Comparison of ENCODE assay signal across 25 cellular contexts in genomic region chr16:3212567-3212966, GRCh38. TPM values are rescaled to one million over a fixed set of nuclear protein-coding genes. Genes with fewer than 3 reads are reported as not detected.
DNase-seq lines count a peak whose midpoint lies in the region; ATAC-seq and TF ChIP-seq lines count a peak whose summit lies in the region.
"Had no signal": no experiment of that assay in that cellular context is flagged by ENCODE, and none has a peak within 500 bp of the region (broad histone marks: within the 10 kb centered on the region; RNA-seq: fewer than 3 reads in every experiment).

No MANE protein-coding gene starts in this region.

- peak overlapping the region; percentile 68 for H3K27ac Mint-ChIP-seq in activated CD4-positive, alpha-beta T cell treated with anti-CD3 and anti-CD28 coated beads, Interleukin-2, amount 10 ng/mL, durations not matched to agents 7 days and 5 days
- peak overlapping the region in 2 of 3 donors; percentile 75 to 86 for H3K27ac Mint-ChIP-seq in CD4-positive, CD25-positive, alpha-beta regulatory T cell
- H3K27ac Mint-ChIP-seq in CD8-positive, alpha-beta T cell, result peak overlapping the region; percentile 62
- peak overlapping the region in 8 of 10 donors; percentile 50 to 94 (median 75) for H3K27ac Mint-ChIP-seq in naive thymus-derived CD8-positive, alpha-beta T cell

- H3K9me3 Mint-ChIP-seq in activated CD4-positive, alpha-beta T cell treated with anti-CD3 and anti-CD28 coated beads, Interleukin-2, amount 10 ng/mL, durations not matched to agents 7 days and 5 days, result peaks cover 50% of the 10 kb centered on the region
- H3K9me3 Mint-ChIP-seq in CD4-positive, CD25-positive, alpha-beta regulatory T cell, result peaks cover 0 to 20% (median 5%) of the 10 kb centered on the region in 7 donors
- H3K9me3 Mint-ChIP-seq in CD8-positive, alpha-beta T cell, result peaks cover 8% of the 10 kb centered on the region
- H3K9me3 Mint-ChIP-seq in naive thymus-derived CD8-positive, alpha-beta T cell, result peaks cover 0 to 43% (median 18%) of the 10 kb centered on the region in 9 donors

- intact Hi-C loops in CD8-positive, alpha-beta T cell (cut with DNase I, micrococcal nuclease), result loop anchor here in 1 of 2 experiments (2.0 kb wide), 1 partner anchor 24 kb away; the partner anchor contains the start of gene OR1F1
- intact Hi-C loops in head of caudate nucleus (cut with DNase I), result no loop called here

- no peaks in the 10 kb centered on the region for H3K27me3 Mint-ChIP-seq in activated CD4-positive, alpha-beta T cell treated with anti-CD3 and anti-CD28 coated beads, Interleukin-2, amount 10 ng/mL, durations not matched to agents 7 days and 5 days
- peaks cover 5% of the 10 kb centered on the region for H3K27me3 Mint-ChIP-seq in CD4-positive, CD25-positive, alpha-beta regulatory T cell
- no peaks in the 10 kb centered on the region for H3K27me3 Mint-ChIP-seq in CD8-positive, alpha-beta T cell (ENCODE audit: low read depth)
- peaks cover 0 to 2% (median 0%) of the 10 kb centered on the region in 5 donors for H3K27me3 Mint-ChIP-seq in naive thymus-derived CD8-positive, alpha-beta T cell

- no peak overlapping the region for H3K4me3 ChIP-seq in CD4-positive, CD25-positive, alpha-beta regulatory T cell (ENCODE audit: low read depth, low read length)
- H3K4me3 ChIP-seq in CD8-positive, alpha-beta T cell (ENCODE audit: low read depth, low read length), result no peak overlapping the region
- H3K4me3 ChIP-seq: BLaER1 had no signal

- H3K4me1 Mint-ChIP-seq in activated CD4-positive, alpha-beta T cell treated with anti-CD3 and anti-CD28 coated beads, Interleukin-2, amount 10 ng/mL, durations not matched to agents 7 days and 5 days, result peaks cover 37% of the 10 kb centered on the region
- H3K4me1 Mint-ChIP-seq in CD4-positive, CD25-positive, alpha-beta regulatory T cell, result peaks cover 17 to 50% (median 33%) of the 10 kb centered on the region in 4 donors
- peaks cover 34% of the 10 kb centered on the region for H3K4me1 Mint-ChIP-seq in CD8-positive, alpha-beta T cell (ENCODE audit: low read depth)
- H3K4me1 Mint-ChIP-seq in naive thymus-derived CD8-positive, alpha-beta T cell, result peaks cover 22 to 41% (median 40%) of the 10 kb centered on the region in 4 donors

- TF ChIP-seq CTCF in CD8-positive, alpha-beta T cell (IDR thresholded peaks at IDR 0.05), result no peak

- no peak overlapping the region for H3K4me3 Mint-ChIP-seq in activated CD4-positive, alpha-beta T cell treated with anti-CD3 and anti-CD28 coated beads, Interleukin-2, amount 10 ng/mL, durations not matched to agents 7 days and 5 days
- peak overlapping the region in 1 of 4 donors; percentile 58 for H3K4me3 Mint-ChIP-seq in CD4-positive, CD25-positive, alpha-beta regulatory T cell
- H3K4me3 Mint-ChIP-seq in CD8-positive, alpha-beta T cell, result no peak overlapping the region
- H3K4me3 Mint-ChIP-seq in naive thymus-derived CD8-positive, alpha-beta T cell, result peak overlapping the region in 2 of 10 donors; percentile 31 to 53
- H3K4me3 Mint-ChIP-seq: CD8-positive, alpha-beta memory T cell had no signal

- DNase-seq in activated CD4-positive, alpha-beta T cell treated with anti-CD3 and anti-CD28 coated beads, Interleukin-2, amount 10 ng/mL, durations not matched to agents 7 days and 5 days, result no peak
- no peak for DNase-seq in activated CD4-positive, alpha-beta T cell treated with anti-CD3 and anti-CD28 coated beads for 48 hours
- no peak for DNase-seq in CD4-positive, CD25-positive, alpha-beta regulatory T cell
- no peak for DNase-seq in CD8-positive, alpha-beta T cell
- DNase-seq in naive thymus-derived CD8-positive, alpha-beta T cell, result no peak
- DNase-seq in DMS53 treated with DMSO at 0.1 percent for 48 hours (lab: John Stamatoyannopoulos, UW; ENCODE audit: unreplicated experiment), result no peak
- DNase-seq in head of caudate nucleus, result no peak
- DNase-seq: CD8-positive, alpha-beta memory T cell; DMS 273 treated with DMSO at 0.1 percent for 48 hours; DND-41; Karpas-422; NCI-H1092; NCI-H1417 treated with DMSO at 0.1 percent for 48 hours; NCI-H1694 treated with DMSO at 0.1 percent for 48 hours; NCI-H2081; NCI-H2227 treated with DMSO at 0.1 percent for 48 hours; NCI-H526 treated with DMSO at 0.1 percent for 48 hours; SHP77 treated with DMSO at 0.1 percent for 48 hours had no signal

- CTCF ChIA-PET in activated CD4-positive, alpha-beta T cell treated with anti-CD3 and anti-CD28 coated beads, Interleukin-2, amount 10 ng/mL, durations not matched to agents 7 days and 5 days (lab: Charles Lee), result interaction anchor here (0.8 kb wide), 1 partner anchor 100 kb away, joined by 3 read pairs; no protein-coding TSS in a partner anchor
- CTCF ChIA-PET in CD8-positive, alpha-beta T cell (lab: Charles Lee), result interaction anchor here (1.0 kb wide), 1 partner anchor 14 kb away, joined by 5 read pairs; no protein-coding TSS in a partner anchor

- no peaks in the 10 kb centered on the region for H3K27me3 ChIP-seq in CD4-positive, CD25-positive, alpha-beta regulatory T cell (ENCODE audit: control insufficient read depth, insufficient read depth, low read length)
- H3K27me3 ChIP-seq in CD8-positive, alpha-beta T cell (ENCODE audit: insufficient read depth, low read length), result no peaks in the 10 kb centered on the region
- H3K27me3 ChIP-seq: BLaER1 had no signal

- no peak for ATAC-seq in CD4-positive, CD25-positive, alpha-beta regulatory T cell (ENCODE audit: low read depth in 2 of 2)
- no peak for ATAC-seq in CD8-positive, alpha-beta T cell
- ATAC-seq in naive thymus-derived CD8-positive, alpha-beta T cell, result no peak
- ATAC-seq in GM19328 (IDR thresholded peaks at IDR 0.05; ENCODE audit: unreplicated experiment), result no peak
- ATAC-seq: Panc1 had no signal

- H3K27ac ChIP-seq in CD4-positive, CD25-positive, alpha-beta regulatory T cell (ENCODE audit: insufficient read depth, low read length, poor library complexity, severe bottlenecking), result no peak overlapping the region
- no peak overlapping the region for H3K27ac ChIP-seq in CD8-positive, alpha-beta T cell (ENCODE audit: low read depth, low read length)
- H3K27ac ChIP-seq: BLaER1 had no signal

- POLR2A ChIA-PET in activated CD4-positive, alpha-beta T cell treated with anti-CD3 and anti-CD28 coated beads, Interleukin-2, amount 10 ng/mL, durations not matched to agents 7 days and 5 days (lab: Charles Lee), result no interaction called here
- POLR2A ChIA-PET in CD8-positive, alpha-beta T cell (lab: Charles Lee), result interaction anchor here (1.1 kb wide), 1 partner anchor 70 kb away, joined by 5 read pairs; the partner anchor contains the start of gene ZNF263
- POLR2A ChIA-PET in naive thymus-derived CD8-positive, alpha-beta T cell (lab: Charles Lee), result interaction anchor here (0.6 to 2.7 kb wide), 5 partner anchors 11 to 594 kb away, joined by 3 to 10 read pairs (median 5); partner anchors contain the start of gene ZNF200

- H3K36me3 Mint-ChIP-seq in activated CD4-positive, alpha-beta T cell treated with anti-CD3 and anti-CD28 coated beads, Interleukin-2, amount 10 ng/mL, durations not matched to agents 7 days and 5 days (ENCODE audit: low read depth), result peaks cover 38% of the 10 kb centered on the region
- H3K36me3 Mint-ChIP-seq in CD4-positive, CD25-positive, alpha-beta regulatory T cell, result no peaks in the 10 kb centered on the region
- H3K36me3 Mint-ChIP-seq in CD8-positive, alpha-beta T cell, result peaks cover 18% of the 10 kb centered on the region
- peaks cover 0 to 27% (median 26%) of the 10 kb centered on the region in 3 donors for H3K36me3 Mint-ChIP-seq in naive thymus-derived CD8-positive, alpha-beta T cell

- H3K9me3 ChIP-seq in CD4-positive, CD25-positive, alpha-beta regulatory T cell (ENCODE audit: control insufficient read depth in 2 of 2, low read length in 2 of 2), result no peaks in the 10 kb centered on the region
- H3K9me3 ChIP-seq in CD8-positive, alpha-beta T cell (ENCODE audit: low read length), result no peaks in the 10 kb centered on the region

- H3K36me3 ChIP-seq in CD4-positive, CD25-positive, alpha-beta regulatory T cell (ENCODE audit: control insufficient read depth, insufficient read depth, low read length), result no peaks in the 10 kb centered on the region
- no peaks in the 10 kb centered on the region for H3K36me3 ChIP-seq in CD8-positive, alpha-beta T cell (ENCODE audit: insufficient read depth, low read length)
- H3K36me3 ChIP-seq: BLaER1 had no signal

- peaks cover 32% of the 10 kb centered on the region for H3K4me1 ChIP-seq in CD4-positive, CD25-positive, alpha-beta regulatory T cell (ENCODE audit: control insufficient read depth, insufficient read depth, low read length, poor library complexity, severe bottlenecking)
- peaks cover 31% of the 10 kb centered on the region for H3K4me1 ChIP-seq in CD8-positive, alpha-beta T cell (ENCODE audit: insufficient read depth, low read length)

RNA-seq across cellular contexts. Expression of gene ZNF200, which starts 22.4 kb away (rescaled TPM):
- 10 to 100 TPM; 11.7 to 12.1 TPM for total RNA-seq in activated CD4-positive, alpha-beta T cell treated with anti-CD3 and anti-CD28 coated beads, Interleukin-2, amount 10 ng/mL, durations not matched to agents 7 days and 5 days
- 12.8 TPM for total RNA-seq in CD4-positive, CD25-positive, alpha-beta regulatory T cell
- 10 to 100 TPM; 15.3 to 24.5 (median 19.5) TPM for polyA plus RNA-seq in CD4-positive, CD25-positive, alpha-beta regulatory T cell
- 10 to 100 TPM; 12.5 to 14.1 TPM for total RNA-seq in CD8-positive, alpha-beta T cell
- total RNA-seq in naive thymus-derived CD8-positive, alpha-beta T cell, result 10 to 100 TPM; 24.5 to 25.8 TPM
- 10 to 100 TPM in 2 of 3 donors, 1 to 10 TPM in 1; 6.8 to 14.3 (median 13.9) TPM for polyA plus RNA-seq in naive thymus-derived CD8-positive, alpha-beta T cell

RNA-seq across cellular contexts. Expression of gene OR1F1, which starts 24.6 kb away (rescaled TPM):
- total RNA-seq in activated CD4-positive, alpha-beta T cell treated with anti-CD3 and anti-CD28 coated beads, Interleukin-2, amount 10 ng/mL, durations not matched to agents 7 days and 5 days, result not detected
- total RNA-seq in CD4-positive, CD25-positive, alpha-beta regulatory T cell, result not detected
- polyA plus RNA-seq in CD4-positive, CD25-positive, alpha-beta regulatory T cell, result under 1 TPM in 3 of 4 donors, not detected in 1; 0.20 to 0.70 (median 0.61) TPM
- total RNA-seq in CD8-positive, alpha-beta T cell, result not detected
- total RNA-seq in naive thymus-derived CD8-positive, alpha-beta T cell, result not detected
- polyA plus RNA-seq in naive thymus-derived CD8-positive, alpha-beta T cell, result not detected
- total RNA-seq: CD8-positive, alpha-beta memory T cell; HT-29; OCI-LY7 had no signal
- polyA plus RNA-seq: CD8-positive, alpha-beta memory T cell had no signal

RNA-seq across cellular contexts. Expression of gene MEFV, which starts 43.9 kb away (rescaled TPM):
- total RNA-seq in activated CD4-positive, alpha-beta T cell treated with anti-CD3 and anti-CD28 coated beads, Interleukin-2, amount 10 ng/mL, durations not matched to agents 7 days and 5 days, result under 1 TPM in 1 of 2 experiments, not detected in 1; 0.10 TPM
- not detected for total RNA-seq in CD4-positive, CD25-positive, alpha-beta regulatory T cell
- not detected for polyA plus RNA-seq in CD4-positive, CD25-positive, alpha-beta regulatory T cell
- total RNA-seq in CD8-positive, alpha-beta T cell, result under 1 TPM; 0.19 to 0.30 TPM
- total RNA-seq in naive thymus-derived CD8-positive, alpha-beta T cell, result under 1 TPM; 0.41 to 0.60 TPM
- polyA plus RNA-seq in naive thymus-derived CD8-positive, alpha-beta T cell, result not detected
- total RNA-seq: NCI-H460 had no signal
- polyA plus RNA-seq: AG04450; CD8-positive, alpha-beta memory T cell had no signal
